In genomic region chr2:236607471-236608307, GRCh38 we compare ENCODE assay signal across 11 cellular contexts. TPM values are rescaled to one million over a fixed set of nuclear protein-coding genes. Genes with fewer than 3 reads are reported as not detected.
DNase-seq lines count a peak whose midpoint lies in the region; TF ChIP-seq lines count a peak whose summit lies in the region.
"Had no signal": no experiment of that assay in that cellular context is flagged by ENCODE, and none has a peak within 500 bp of the region (broad histone marks: within the 10 kb centered on the region; RNA-seq: fewer than 3 reads in every experiment).

No MANE protein-coding gene starts in this region.

- no peaks in the 10 kb centered on the region for H3K27me3 ChIP-seq in H7 (ENCODE audit: control insufficient read depth, insufficient read depth, low read length)

- no peaks in the 10 kb centered on the region for H3K36me3 ChIP-seq in H7 (replicated peaks; ENCODE audit: control insufficient read depth, insufficient read depth, low read length)

- CTCF ChIA-PET in HEK293T (lab: Yijun Ruan, JAX), result no interaction called here

- H3K4me3 ChIP-seq in AG09309 (ENCODE audit: control insufficient read depth, low read depth, low read length) (no peak overlapping the region), H7 (ENCODE audit: insufficient read depth, low read depth, low read length) (no peak overlapping the region)

- peak; percentile 10 for DNase-seq in AG09309 (ENCODE audit: low read depth)
- peak; percentile 71 for DNase-seq in H7
- peak; percentile 85 for DNase-seq in amniotic epithelial cell (ENCODE audit: low read depth)
- DNase-seq in kidney tubule cell (ENCODE audit: low spot score), result peak; percentile 25
- DNase-seq in central memory CD4-positive, alpha-beta T cell, result no peak
- DNase-seq in stimulated activated CD4-positive, alpha-beta T cell treated with anti-CD3 and anti-CD28 coated beads, Interleukin-2, amount 100 ng/mL, for 24 hours, result no peak
- no peak for DNase-seq in HEK293T (ENCODE audit: extremely low spot score)
- no peak for DNase-seq in NCI-H1048 (lab: John Stamatoyannopoulos, UW)
- DNase-seq: NCI-H1092; right cardiac atrium; stimulated activated naive CD8-positive, alpha-beta T cell treated with anti-CD3 and anti-CD28 coated beads, Interleukin-15, Interleukin-2, amounts not matched to agents 100 U/mL and 50 U/mL, for 24 hours had no signal

- no peak for TF ChIP-seq CTCF in AG09309 (IDR thresholded peaks at IDR 0.05; ENCODE audit: control insufficient read depth, insufficient read depth, low read depth, low read length, missing control alignments)

- POLR2A ChIA-PET in HEK293T (lab: Yijun Ruan, JAX), result no interaction called here

TF ChIP-seq in HEK293T, 16 proteins besides CTCF, POLR2A, EP300 and RAD21:
- TF ChIP-seq SUZ12 (IDR thresholded peaks at IDR 0.05) (no peak), ZNF384 (IDR thresholded peaks at IDR 0.05) (no peak), L3MBTL2 (conservative IDR thresholded peaks at IDR 0.05) (no peak), CTBP1 (IDR thresholded peaks at IDR 0.05; ENCODE audit: borderline replicate concordance) (no peak), NFRKB (IDR thresholded peaks at IDR 0.05) (no peak), TARDBP (IDR thresholded peaks at IDR 0.05) (no peak), HDGF (IDR thresholded peaks at IDR 0.05; ENCODE audit: borderline replicate concordance) (no peak), SP1 (IDR thresholded peaks at IDR 0.05) (no peak), FOXA1 (IDR thresholded peaks at IDR 0.05) (no peak), ELF4 (IDR thresholded peaks at IDR 0.05) (no peak), PKNOX1 (IDR thresholded peaks at IDR 0.05) (no peak)

RNA-seq across cellular contexts. Expression of gene ACKR3, which starts 38.1 kb away (rescaled TPM):
- total RNA-seq in H7 (2014; rRNA removed; shearing (Covaris generic)), result 3.8 and 13.2 TPM in 2 replicates

Comparison
In these comparisons a context has a peak if more than half of its experiments do, and no peak if none do; other contexts are left out.
1. DNase-seq: peak in AG09309 (single experiment), H7 (single experiment), amniotic epithelial cell (single experiment) and kidney tubule cell (single experiment); none in central memory CD4-positive, alpha-beta T cell (single experiment), stimulated activated CD4-positive, alpha-beta T cell treated with anti-CD3 and anti-CD28 coated beads, Interleukin-2, amount 100 ng/mL, for 24 hours (0 of 2), HEK293T (single experiment) and NCI-H1048 (single experiment).